22 cellular contexts compared by ENCODE assay signal in genomic region chr7:84159435-84159834, GRCh38.
"Had no signal": no experiment of that assay in that cellular context is flagged by ENCODE, and none has a peak within 500 bp of the region (broad histone marks: within the 10 kb centered on the region; RNA-seq: fewer than 3 reads in every experiment).

No MANE protein-coding gene starts in this region.

- H3K27me3 ChIP-seq: esophagus muscularis mucosa, gastrocnemius medialis, spleen, transverse colon had no signal

- H3K36me3 ChIP-seq: esophagus muscularis mucosa, gastrocnemius medialis, spleen, thoracic aorta, transverse colon had no signal

- H3K4me1 ChIP-seq: gastrocnemius medialis, psoas muscle had no signal

- H3K4me3 ChIP-seq: esophagus muscularis mucosa, gastrocnemius medialis, lung, psoas muscle, spleen, thoracic aorta, transverse colon had no signal

- H3K4me3 Mint-ChIP-seq: dendritic cell treated with granulocyte-macrophage colony-stimulating factor and Interleukin-4, amounts not matched to agents 40 ng/mL and 50 ng/mL, for 4 days; effector memory CD8-positive, alpha-beta T cell; immature natural killer cell; naive B cell; nephron progenitor cell; stimulated activated naive B cell treated with anti-CD40 and anti-IgM and Interleukin-4, amounts not matched to agents 10 μg/mL and 1 μg/mL and 100 μg/mL, for 72 hours; stimulated activated naive CD8-positive, alpha-beta T cell treated with anti-CD3 and anti-CD28 coated beads, Interleukin-15, amount 100 ng/mL, for 72 hours had no signal

- H3K9me3 ChIP-seq: esophagus muscularis mucosa, gastrocnemius medialis, psoas muscle, spleen, thoracic aorta, transverse colon had no signal

- H3K36me3 Mint-ChIP-seq: immature natural killer cell; naive B cell; stimulated activated naive B cell treated with anti-CD40 and anti-IgM and Interleukin-4, amounts not matched to agents 10 μg/mL and 1 μg/mL and 100 μg/mL, for 72 hours had no signal

- H3K9me3 Mint-ChIP-seq: dendritic cell treated with granulocyte-macrophage colony-stimulating factor and Interleukin-4, amounts not matched to agents 40 ng/mL and 50 ng/mL, for 4 days; nephron progenitor cell; stimulated activated naive CD8-positive, alpha-beta T cell treated with anti-CD3 and anti-CD28 coated beads, Interleukin-15, amount 100 ng/mL, for 72 hours had no signal

- H3K27me3 Mint-ChIP-seq: dendritic cell treated with granulocyte-macrophage colony-stimulating factor and Interleukin-4, amounts not matched to agents 40 ng/mL and 50 ng/mL, for 4 days; effector memory CD8-positive, alpha-beta T cell; naive B cell; stimulated activated naive B cell treated with anti-CD40 and anti-IgM and Interleukin-4, amounts not matched to agents 10 μg/mL and 1 μg/mL and 100 μg/mL, for 72 hours; stimulated activated naive CD8-positive, alpha-beta T cell treated with anti-CD3 and anti-CD28 coated beads, Interleukin-15, amount 100 ng/mL, for 72 hours had no signal

- ATAC-seq: effector memory CD8-positive, alpha-beta T cell; gastrocnemius medialis; left colon; left ventricle myocardium superior; psoas muscle; sciatic nerve; stimulated activated naive B cell treated with anti-CD40 and anti-IgM and Interleukin-4, amounts not matched to agents 10 μg/mL and 1 μg/mL and 100 μg/mL, for 72 hours; stimulated activated naive CD8-positive, alpha-beta T cell treated with anti-CD3 and anti-CD28 coated beads, Interleukin-15, amount 100 ng/mL, for 72 hours had no signal

- DNase-seq: effector memory CD8-positive, alpha-beta T cell; gastrocnemius medialis; immature natural killer cell; left colon; left ventricle myocardium superior; mesenchymal stem cell; naive B cell; nephron progenitor cell; psoas muscle; spleen; stimulated activated CD4-positive, alpha-beta T cell treated with anti-CD3 and anti-CD28 coated beads, Interleukin-15, amount 100 ng/mL, for 24 hours; stimulated activated CD4-positive, alpha-beta T cell treated with anti-CD3 and anti-CD28 coated beads, Interleukin-1b, Interleukin-23, amount 100 ng/mL, for 48 hours; stimulated activated CD4-positive, alpha-beta T cell treated with anti-CD3 and anti-CD28 coated beads, Interleukin-4, amount 100 ng/mL, for 4 hours; stimulated activated naive B cell treated with anti-CD40 and anti-IgM and Interleukin-4, amounts not matched to agents 10 μg/mL and 1 μg/mL and 100 μg/mL, for 72 hours; stimulated activated naive CD8-positive, alpha-beta T cell treated with anti-CD3 and anti-CD28 coated beads, Interleukin-15, amount 100 ng/mL, for 72 hours; transverse colon had no signal

- H3K4me1 Mint-ChIP-seq: immature natural killer cell; naive B cell; stimulated activated naive B cell treated with anti-CD40 and anti-IgM and Interleukin-4, amounts not matched to agents 10 μg/mL and 1 μg/mL and 100 μg/mL, for 72 hours; stimulated activated naive CD8-positive, alpha-beta T cell treated with anti-CD3 and anti-CD28 coated beads, Interleukin-15, amount 100 ng/mL, for 72 hours had no signal

- H3K27ac ChIP-seq: epithelial cell of prostate, gastrocnemius medialis, psoas muscle, spleen, thoracic aorta had no signal

- H3K27ac Mint-ChIP-seq: dendritic cell treated with granulocyte-macrophage colony-stimulating factor and Interleukin-4, amounts not matched to agents 40 ng/mL and 50 ng/mL, for 4 days; effector memory CD8-positive, alpha-beta T cell; immature natural killer cell; naive B cell; nephron progenitor cell; stimulated activated naive B cell treated with anti-CD40 and anti-IgM and Interleukin-4, amounts not matched to agents 10 μg/mL and 1 μg/mL and 100 μg/mL, for 72 hours; stimulated activated naive CD8-positive, alpha-beta T cell treated with anti-CD3 and anti-CD28 coated beads, Interleukin-15, amount 100 ng/mL, for 72 hours had no signal
